Comparison of ENCODE assay signal across 8 cellular contexts in genomic region chr2:241356871-241357260, GRCh38. TPM values are rescaled to one million over a fixed set of nuclear protein-coding genes. Genes with fewer than 3 reads are reported as not detected.
A peak's percentile ranks its signal among the peaks of the same experiment; 100 is the strongest.
DNase-seq lines count a peak whose midpoint lies in the region; ATAC-seq and TF ChIP-seq lines count a peak whose summit lies in the region.

No MANE protein-coding gene starts in this region.

- H3K9me3 Mint-ChIP-seq in activated naive CD4-positive, alpha-beta T cell treated with anti-CD3 and anti-CD28 coated beads, Interleukin-2, amount 50 U/mL, for 24 hours: no peaks in the 10 kb centered on the region
- H3K9me3 Mint-ChIP-seq in activated naive CD8-positive, alpha-beta T cell treated with anti-CD3 and anti-CD28 coated beads, Interleukin-2, amount 50 U/mL, for 24 hours: no peaks in the 10 kb centered on the region

- H3K27me3 ChIP-seq in right lobe of liver: no peaks in the 10 kb centered on the region
- no peaks in the 10 kb centered on the region for H3K27me3 ChIP-seq in upper lobe of right lung

- peaks cover 27% of the 10 kb centered on the region for H3K4me1 Mint-ChIP-seq in activated naive CD4-positive, alpha-beta T cell treated with anti-CD3 and anti-CD28 coated beads, Interleukin-2, amount 50 U/mL, for 24 hours
- peaks cover 34% of the 10 kb centered on the region for H3K4me1 Mint-ChIP-seq in activated naive CD8-positive, alpha-beta T cell treated with anti-CD3 and anti-CD28 coated beads, Interleukin-2, amount 50 U/mL, for 24 hours

- intact Hi-C loops in right lobe of liver (cut with DNase I) (no loop called here), upper lobe of right lung (cut with DNase I) (no loop called here)

- DNase-seq in activated naive CD4-positive, alpha-beta T cell treated with Interleukin-2 at 50 U/mL for 16 hours: no peak
- no peak for DNase-seq in activated naive CD8-positive, alpha-beta T cell treated with anti-CD3 and anti-CD28 coated beads, Interleukin-2, amount 50 U/mL, for 24 hours
- DNase-seq in right lobe of liver: no peak
- no peak for DNase-seq in upper lobe of right lung
- DNase-seq in superior temporal gyrus (ENCODE audit: extremely low spot score): no peak
- no peak for DNase-seq in activated CD4-positive, alpha-beta T cell treated with anti-CD3 and anti-CD28 coated beads, Interleukin-2, amount 50 U/mL, for 4 hours
- DNase-seq in GM10266 (ENCODE audit: extremely low spot score): no peak

- ATAC-seq in activated naive CD8-positive, alpha-beta T cell treated with anti-CD3 and anti-CD28 coated beads, Interleukin-2, amount 50 U/mL, for 24 hours: no peak
- ATAC-seq in right lobe of liver (no peak), upper lobe of right lung (no peak)

- H3K4me3 ChIP-seq in right lobe of liver: peak overlapping the region; percentile 69 to 85 (median 80)
- peak overlapping the region; percentile 78 for H3K4me3 ChIP-seq in upper lobe of right lung

- no peaks in the 10 kb centered on the region for H3K36me3 Mint-ChIP-seq in activated naive CD4-positive, alpha-beta T cell treated with anti-CD3 and anti-CD28 coated beads, Interleukin-2, amount 50 U/mL, for 24 hours
- peaks cover 19% of the 10 kb centered on the region for H3K36me3 Mint-ChIP-seq in activated naive CD8-positive, alpha-beta T cell treated with anti-CD3 and anti-CD28 coated beads, Interleukin-2, amount 50 U/mL, for 24 hours (ENCODE audit: low read depth)

- no peak for TF ChIP-seq POLR2A in right lobe of liver (IDR thresholded peaks at IDR 0.05)

- H3K4me3 Mint-ChIP-seq in activated naive CD4-positive, alpha-beta T cell treated with anti-CD3 and anti-CD28 coated beads, Interleukin-2, amount 50 U/mL, for 24 hours: peak overlapping the region; percentile 86
- peak overlapping the region; percentile 75 for H3K4me3 Mint-ChIP-seq in activated naive CD8-positive, alpha-beta T cell treated with anti-CD3 and anti-CD28 coated beads, Interleukin-2, amount 50 U/mL, for 24 hours

- H3K36me3 ChIP-seq in right lobe of liver: peaks cover 0 to 20% (median 10%) of the 10 kb centered on the region in 4 donors
- H3K36me3 ChIP-seq in upper lobe of right lung: peaks cover 19% of the 10 kb centered on the region

- no peak overlapping the region for H3K27ac Mint-ChIP-seq in activated naive CD4-positive, alpha-beta T cell treated with anti-CD3 and anti-CD28 coated beads, Interleukin-2, amount 50 U/mL, for 24 hours
- peak overlapping the region; percentile 79 for H3K27ac Mint-ChIP-seq in activated naive CD8-positive, alpha-beta T cell treated with anti-CD3 and anti-CD28 coated beads, Interleukin-2, amount 50 U/mL, for 24 hours

- no peaks in the 10 kb centered on the region for H3K27me3 Mint-ChIP-seq in activated naive CD4-positive, alpha-beta T cell treated with anti-CD3 and anti-CD28 coated beads, Interleukin-2, amount 50 U/mL, for 24 hours
- H3K27me3 Mint-ChIP-seq in activated naive CD8-positive, alpha-beta T cell treated with anti-CD3 and anti-CD28 coated beads, Interleukin-2, amount 50 U/mL, for 24 hours: no peaks in the 10 kb centered on the region

- H3K27ac ChIP-seq in right lobe of liver: peak overlapping the region; percentile 58 to 80 (median 72)
- H3K27ac ChIP-seq in upper lobe of right lung: peak overlapping the region; percentile 85

- H3K4me1 ChIP-seq in right lobe of liver (peaks cover 0 to 57% (median 26%) of the 10 kb centered on the region in 4 donors), upper lobe of right lung (peaks cover 38% of the 10 kb centered on the region)

- no peaks in the 10 kb centered on the region for H3K9me3 ChIP-seq in right lobe of liver
- H3K9me3 ChIP-seq in upper lobe of right lung: no peaks in the 10 kb centered on the region

- WGBS in right lobe of liver (ENCODE audit: insufficient coverage, low coverage, low lambda C conversion rate, missing lambda C conversion rate): 12% methylated on average over 5 of the region's 5 CpGs

- TF ChIP-seq CTCF in right lobe of liver (IDR thresholded peaks at IDR 0.05) (no peak), upper lobe of right lung (IDR thresholded peaks at IDR 0.05) (no peak), GM10266 (IDR thresholded peaks at IDR 0.05; ENCODE audit: control insufficient read depth, insufficient read depth, low read depth, missing control alignments) (no peak)

RNA-seq across cellular contexts. Expression of gene FARP2, which starts 0.8 kb away (rescaled TPM):
- total RNA-seq in right lobe of liver: 10 to 100 TPM; 13.3 to 41.3 (median 28.7) TPM
- 48.6 TPM for total RNA-seq in upper lobe of right lung

RNA-seq across cellular contexts. Expression of gene SEPTIN2, which starts 41.1 kb away (rescaled TPM):
- total RNA-seq in right lobe of liver: 10 to 100 TPM; 66.6 to 97.9 (median 86.2) TPM
- 264 TPM for total RNA-seq in upper lobe of right lung

RNA-seq across cellular contexts. Expression of gene HDLBP, which starts 41.4 kb away (rescaled TPM):
- 100 to 1,000 TPM; 341 to 557 (median 479) TPM for total RNA-seq in right lobe of liver
- 444 TPM for total RNA-seq in upper lobe of right lung
